ENCODE assay signal across 20 cellular contexts in the genomic region with DNA sequence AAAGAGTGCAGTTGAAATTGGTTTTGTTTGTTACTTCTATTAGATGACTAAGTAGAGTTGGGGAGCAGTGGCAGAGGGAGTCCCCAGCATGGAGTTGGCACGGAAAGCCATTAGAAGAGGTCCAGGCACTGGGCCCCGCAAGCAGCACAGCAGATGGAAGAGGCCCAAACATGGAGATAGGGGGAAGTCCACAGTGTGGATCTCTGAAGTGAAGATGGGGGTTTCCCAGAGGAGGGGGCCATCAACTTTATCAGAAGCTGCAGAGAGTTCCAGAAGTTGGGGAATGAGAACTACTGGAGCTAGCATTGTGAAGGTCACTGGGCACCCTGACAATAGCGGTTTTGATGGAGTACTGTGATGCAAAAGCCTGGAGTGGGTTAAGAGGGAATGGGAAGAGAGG. TPM values are rescaled to one million over a fixed set of nuclear protein-coding genes. Genes with fewer than 3 reads are reported as not detected.
"Had no signal": no experiment of that assay in that cellular context is flagged by ENCODE, and none has a peak within 500 bp of the region (broad histone marks: within the 10 kb centered on the region; RNA-seq: fewer than 3 reads in every experiment).

No MANE protein-coding gene starts in this region.

- ATAC-seq: activated CD4-positive, alpha-beta T cell treated with anti-CD3 and anti-CD28 coated beads for 36 hours; lower lobe of right lung; psoas muscle; right cardiac atrium; upper lobe of right lung; WTC11 had no signal

- H3K27ac ChIP-seq: cardiac muscle cell, epithelial cell of prostate, lower lobe of right lung, neural progenitor cell, psoas muscle, upper lobe of right lung had no signal

- H3K4me1 Mint-ChIP-seq: neural progenitor cell had no signal

- H3K4me3 ChIP-seq: cardiac muscle cell, lower lobe of right lung, neural progenitor cell, psoas muscle, upper lobe of right lung had no signal

- H3K27ac Mint-ChIP-seq: activated CD4-positive, alpha-beta T cell treated with anti-CD3 and anti-CD28 coated beads for 36 hours; mesothelial cell of epicardium; neural progenitor cell; WTC11 had no signal

- H3K4me3 Mint-ChIP-seq: activated CD4-positive, alpha-beta T cell treated with anti-CD3 and anti-CD28 coated beads for 36 hours; mesothelial cell of epicardium; neural progenitor cell; WTC11 had no signal

- H3K9me3 Mint-ChIP-seq: mesothelial cell of epicardium, neural progenitor cell, WTC11 had no signal

- H3K27me3 ChIP-seq: cardiac muscle cell, neural progenitor cell, upper lobe of right lung had no signal

- DNase-seq: activated CD4-positive, alpha-beta T cell treated with anti-CD3 and anti-CD28 coated beads for 36 hours; activated CD4-positive, alpha-beta T cell treated with anti-CD3 and anti-CD28 coated beads, Interleukin-2, amount 50 U/mL, for 48 hours; amniotic stem cell; foreskin fibroblast; glutamatergic neuron; hippocampal formation; lower lobe of right lung; psoas muscle; right cardiac atrium; small intestine; stimulated activated CD4-positive, alpha-beta T cell treated with anti-CD3 and anti-CD28 coated beads, Interleukin-15, amount 100 ng/mL, for 24 hours; stimulated activated CD4-positive, alpha-beta T cell treated with anti-CD3 and anti-CD28 coated beads, Interleukin-2, amount 100 ng/mL, for 48 hours; upper lobe of right lung had no signal

- H3K27me3 Mint-ChIP-seq: activated CD4-positive, alpha-beta T cell treated with anti-CD3 and anti-CD28 coated beads for 36 hours had no signal

- H3K9me3 ChIP-seq: lower lobe of right lung, psoas muscle, upper lobe of right lung had no signal

RNA-seq across cellular contexts. Expression of a gene that starts 54.3 kb away (rescaled TPM):
- total RNA-seq: activated CD4-positive, alpha-beta T cell treated with anti-CD3 and anti-CD28 coated beads for 36 hours; dermis microvascular lymphatic vessel endothelial cell; T-helper 2 cell treated with Interferon-gamma antibody and Interleukin-4, amounts not matched to agents 100 ng/mL and 5 ng/mL, for 36 hours had no signal
